1 cellular context compared by ENCODE assay signal in the genomic region with DNA sequence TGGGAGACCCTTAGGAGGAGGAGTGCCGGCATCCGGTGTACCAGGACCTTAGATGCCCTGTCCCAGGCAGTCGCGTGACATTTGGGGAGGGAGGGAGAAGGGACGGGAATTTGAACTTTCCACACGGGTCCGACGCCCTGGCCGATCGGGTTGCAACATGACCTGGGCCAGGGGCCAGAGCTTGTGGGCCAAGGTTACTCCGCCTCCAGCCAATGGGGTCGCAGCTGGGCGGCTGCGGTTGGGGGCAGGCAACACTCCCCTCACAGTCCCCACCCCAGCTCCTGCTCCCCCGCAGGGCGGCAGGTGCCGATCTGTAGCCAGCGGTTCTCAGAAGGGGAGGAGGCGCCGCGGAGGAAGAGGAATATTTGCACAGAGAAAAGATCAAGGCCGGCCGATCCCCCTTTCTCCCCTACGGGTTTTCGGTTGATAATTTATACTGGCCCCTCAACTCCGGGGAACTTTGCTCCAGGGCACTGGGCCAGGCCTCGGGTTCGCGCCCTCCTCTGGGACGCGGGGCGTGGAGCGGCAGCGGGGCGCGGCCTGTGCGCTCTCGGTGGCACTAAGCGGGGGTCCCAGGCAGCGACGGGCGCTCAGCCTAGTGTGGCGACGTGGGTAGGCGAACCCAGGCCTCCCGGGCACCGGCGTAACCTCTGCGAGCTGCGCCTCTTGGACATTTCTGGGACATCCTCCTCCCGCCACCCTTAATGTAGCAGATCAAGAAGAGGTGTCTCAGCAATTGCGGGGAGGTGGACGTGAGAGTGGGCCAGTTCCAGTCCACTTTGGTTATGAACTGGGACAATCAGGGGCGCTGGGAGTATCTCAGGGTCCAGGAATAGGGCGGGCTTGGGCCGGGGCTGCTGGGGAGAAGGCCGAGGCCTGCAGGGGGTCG.
A peak's percentile ranks its signal among the peaks of the same experiment; 100 is the strongest.
TF ChIP-seq lines count a peak whose summit lies in the region.

No MANE protein-coding gene starts in this region.

TF ChIP-seq in HepG2, 621 proteins besides CTCF, POLR2A, EP300 and RAD21 (continued from another document and continues in another):
- no peak for TF ChIP-seq KLF13 (CRISPR knock-in tag; IDR thresholded peaks at IDR 0.05)
- TF ChIP-seq ZNF501 (CRISPR knock-in tag; IDR thresholded peaks at IDR 0.05) = peak; percentile 86
- TF ChIP-seq HNF4A (CRISPR knock-in tag; IDR thresholded peaks at IDR 0.05) = peak; percentile 97
- TF ChIP-seq HNRNPLL (IDR thresholded peaks at IDR 0.05; ENCODE audit: low read depth, low read length, poor library complexity, severe bottlenecking) = peak; percentile 66
- peak; percentile 94 for TF ChIP-seq BHLHE40 (IDR thresholded peaks at IDR 0.05; ENCODE audit: low read length)
- TF ChIP-seq PPARG (CRISPR knock-in tag; conservative IDR thresholded peaks at IDR 0.05) = peak; percentile 68; the same call in 1 of the 2 replicates
- peak; percentile 74 for TF ChIP-seq SP4 (CRISPR knock-in tag; IDR thresholded peaks at IDR 0.05)
- TF ChIP-seq ZNF431 (CRISPR knock-in tag; IDR thresholded peaks at IDR 0.05; ENCODE audit: borderline replicate concordance, low read depth) = no peak
- TF ChIP-seq XRCC5 (optimal IDR thresholded peaks at IDR 0.05; ENCODE audit: low read length) = peak; percentile 50
- TF ChIP-seq IKZF1 (IDR thresholded peaks at IDR 0.05) = no peak
- TF ChIP-seq, protein P1, sequence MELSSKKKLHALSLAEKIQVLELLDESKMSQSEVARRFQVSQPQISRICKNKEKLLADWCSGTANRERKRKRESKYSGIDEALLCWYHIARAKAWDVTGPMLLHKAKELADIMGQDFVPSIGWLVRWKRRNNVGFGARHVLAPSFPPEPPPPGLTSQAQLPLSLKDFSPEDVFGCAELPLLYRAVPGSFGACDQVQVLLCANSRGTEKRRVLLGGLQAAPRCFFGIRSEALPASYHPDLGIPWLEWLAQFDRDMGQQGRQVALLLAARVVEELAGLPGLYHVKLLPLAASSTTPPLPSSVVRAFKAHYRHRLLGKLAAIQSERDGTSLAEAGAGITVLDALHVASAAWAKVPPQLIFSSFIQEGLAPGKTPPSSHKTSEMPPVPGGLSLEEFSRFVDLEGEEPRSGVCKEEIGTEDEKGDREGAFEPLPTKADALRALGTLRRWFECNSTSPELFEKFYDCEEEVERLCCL (CRISPR knock-in tag; IDR thresholded peaks at IDR 0.05; ENCODE audit: borderline replicate concordance) = peak; percentile 16; the same call in 1 of the 2 replicates
- TF ChIP-seq, protein P2, sequence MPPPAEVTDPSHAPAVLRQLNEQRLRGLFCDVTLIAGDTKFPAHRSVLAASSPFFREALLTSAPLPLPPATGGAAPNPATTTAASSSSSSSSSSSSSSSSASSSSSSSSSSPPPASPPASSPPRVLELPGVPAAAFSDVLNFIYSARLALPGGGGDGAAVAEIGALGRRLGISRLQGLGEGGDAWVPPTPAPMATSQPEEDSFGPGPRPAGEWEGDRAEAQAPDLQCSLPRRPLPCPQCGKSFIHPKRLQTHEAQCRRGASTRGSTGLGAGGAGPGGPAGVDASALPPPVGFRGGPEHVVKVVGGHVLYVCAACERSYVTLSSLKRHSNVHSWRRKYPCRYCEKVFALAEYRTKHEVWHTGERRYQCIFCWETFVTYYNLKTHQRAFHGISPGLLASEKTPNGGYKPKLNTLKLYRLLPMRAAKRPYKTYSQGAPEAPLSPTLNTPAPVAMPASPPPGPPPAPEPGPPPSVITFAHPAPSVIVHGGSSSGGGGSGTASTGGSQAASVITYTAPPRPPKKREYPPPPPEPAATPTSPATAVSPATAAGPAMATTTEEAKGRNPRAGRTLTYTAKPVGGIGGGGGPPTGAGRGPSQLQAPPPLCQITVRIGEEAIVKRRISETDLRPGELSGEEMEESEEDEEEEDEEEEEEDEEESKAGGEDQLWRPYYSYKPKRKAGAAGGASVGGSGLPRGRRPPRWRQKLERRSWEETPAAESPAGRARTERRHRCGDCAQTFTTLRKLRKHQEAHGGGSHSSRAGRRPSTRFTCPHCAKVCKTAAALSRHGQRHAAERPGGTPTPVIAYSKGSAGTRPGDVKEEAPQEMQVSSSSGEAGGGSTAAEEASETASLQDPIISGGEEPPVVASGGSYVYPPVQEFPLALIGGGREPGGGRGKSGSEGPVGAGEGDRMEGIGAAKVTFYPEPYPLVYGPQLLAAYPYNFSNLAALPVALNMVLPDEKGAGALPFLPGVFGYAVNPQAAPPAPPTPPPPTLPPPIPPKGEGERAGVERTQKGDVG (CRISPR knock-in tag; IDR thresholded peaks at IDR 0.05; ENCODE audit: borderline replicate concordance) = peak; percentile 95; the same call in 1 of the 2 replicates
- no peak for TF ChIP-seq ZNF33B (CRISPR knock-in tag; IDR thresholded peaks at IDR 0.05)
- TF ChIP-seq, protein P3, sequence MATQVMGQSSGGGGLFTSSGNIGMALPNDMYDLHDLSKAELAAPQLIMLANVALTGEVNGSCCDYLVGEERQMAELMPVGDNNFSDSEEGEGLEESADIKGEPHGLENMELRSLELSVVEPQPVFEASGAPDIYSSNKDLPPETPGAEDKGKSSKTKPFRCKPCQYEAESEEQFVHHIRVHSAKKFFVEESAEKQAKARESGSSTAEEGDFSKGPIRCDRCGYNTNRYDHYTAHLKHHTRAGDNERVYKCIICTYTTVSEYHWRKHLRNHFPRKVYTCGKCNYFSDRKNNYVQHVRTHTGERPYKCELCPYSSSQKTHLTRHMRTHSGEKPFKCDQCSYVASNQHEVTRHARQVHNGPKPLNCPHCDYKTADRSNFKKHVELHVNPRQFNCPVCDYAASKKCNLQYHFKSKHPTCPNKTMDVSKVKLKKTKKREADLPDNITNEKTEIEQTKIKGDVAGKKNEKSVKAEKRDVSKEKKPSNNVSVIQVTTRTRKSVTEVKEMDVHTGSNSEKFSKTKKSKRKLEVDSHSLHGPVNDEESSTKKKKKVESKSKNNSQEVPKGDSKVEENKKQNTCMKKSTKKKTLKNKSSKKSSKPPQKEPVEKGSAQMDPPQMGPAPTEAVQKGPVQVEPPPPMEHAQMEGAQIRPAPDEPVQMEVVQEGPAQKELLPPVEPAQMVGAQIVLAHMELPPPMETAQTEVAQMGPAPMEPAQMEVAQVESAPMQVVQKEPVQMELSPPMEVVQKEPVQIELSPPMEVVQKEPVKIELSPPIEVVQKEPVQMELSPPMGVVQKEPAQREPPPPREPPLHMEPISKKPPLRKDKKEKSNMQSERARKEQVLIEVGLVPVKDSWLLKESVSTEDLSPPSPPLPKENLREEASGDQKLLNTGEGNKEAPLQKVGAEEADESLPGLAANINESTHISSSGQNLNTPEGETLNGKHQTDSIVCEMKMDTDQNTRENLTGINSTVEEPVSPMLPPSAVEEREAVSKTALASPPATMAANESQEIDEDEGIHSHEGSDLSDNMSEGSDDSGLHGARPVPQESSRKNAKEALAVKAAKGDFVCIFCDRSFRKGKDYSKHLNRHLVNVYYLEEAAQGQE (IDR thresholded peaks at IDR 0.05; ENCODE audit: borderline replicate concordance in 1 of 2, low read depth in 1 of 2, low read length in 2 of 2) = peak in 1 of 2 experiments; percentile 45; a peak in 1 of 4 replicates
- TF ChIP-seq U2AF1 (optimal IDR thresholded peaks at IDR 0.05; ENCODE audit: low read depth, low read length) = peak; percentile 63
- TF ChIP-seq, protein P4, sequence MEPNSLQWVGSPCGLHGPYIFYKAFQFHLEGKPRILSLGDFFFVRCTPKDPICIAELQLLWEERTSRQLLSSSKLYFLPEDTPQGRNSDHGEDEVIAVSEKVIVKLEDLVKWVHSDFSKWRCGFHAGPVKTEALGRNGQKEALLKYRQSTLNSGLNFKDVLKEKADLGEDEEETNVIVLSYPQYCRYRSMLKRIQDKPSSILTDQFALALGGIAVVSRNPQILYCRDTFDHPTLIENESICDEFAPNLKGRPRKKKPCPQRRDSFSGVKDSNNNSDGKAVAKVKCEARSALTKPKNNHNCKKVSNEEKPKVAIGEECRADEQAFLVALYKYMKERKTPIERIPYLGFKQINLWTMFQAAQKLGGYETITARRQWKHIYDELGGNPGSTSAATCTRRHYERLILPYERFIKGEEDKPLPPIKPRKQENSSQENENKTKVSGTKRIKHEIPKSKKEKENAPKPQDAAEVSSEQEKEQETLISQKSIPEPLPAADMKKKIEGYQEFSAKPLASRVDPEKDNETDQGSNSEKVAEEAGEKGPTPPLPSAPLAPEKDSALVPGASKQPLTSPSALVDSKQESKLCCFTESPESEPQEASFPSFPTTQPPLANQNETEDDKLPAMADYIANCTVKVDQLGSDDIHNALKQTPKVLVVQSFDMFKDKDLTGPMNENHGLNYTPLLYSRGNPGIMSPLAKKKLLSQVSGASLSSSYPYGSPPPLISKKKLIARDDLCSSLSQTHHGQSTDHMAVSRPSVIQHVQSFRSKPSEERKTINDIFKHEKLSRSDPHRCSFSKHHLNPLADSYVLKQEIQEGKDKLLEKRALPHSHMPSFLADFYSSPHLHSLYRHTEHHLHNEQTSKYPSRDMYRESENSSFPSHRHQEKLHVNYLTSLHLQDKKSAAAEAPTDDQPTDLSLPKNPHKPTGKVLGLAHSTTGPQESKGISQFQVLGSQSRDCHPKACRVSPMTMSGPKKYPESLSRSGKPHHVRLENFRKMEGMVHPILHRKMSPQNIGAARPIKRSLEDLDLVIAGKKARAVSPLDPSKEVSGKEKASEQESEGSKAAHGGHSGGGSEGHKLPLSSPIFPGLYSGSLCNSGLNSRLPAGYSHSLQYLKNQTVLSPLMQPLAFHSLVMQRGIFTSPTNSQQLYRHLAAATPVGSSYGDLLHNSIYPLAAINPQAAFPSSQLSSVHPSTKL (CRISPR knock-in tag; IDR thresholded peaks at IDR 0.05) = peak; percentile 90
- no peak for TF ChIP-seq ZNF253 (CRISPR knock-in tag; IDR thresholded peaks at IDR 0.05; ENCODE audit: borderline replicate concordance)
- TF ChIP-seq ZNF3 (CRISPR knock-in tag; IDR thresholded peaks at IDR 0.05) = no peak
- TF ChIP-seq ZNF841 (CRISPR knock-in tag; IDR thresholded peaks at IDR 0.05; ENCODE audit: borderline replicate concordance) = no peak
- peak; percentile 22; the same call in 1 of the 2 replicates for TF ChIP-seq HOXA5 (CRISPR knock-in tag; IDR thresholded peaks at IDR 0.05)
- TF ChIP-seq, protein P5, sequence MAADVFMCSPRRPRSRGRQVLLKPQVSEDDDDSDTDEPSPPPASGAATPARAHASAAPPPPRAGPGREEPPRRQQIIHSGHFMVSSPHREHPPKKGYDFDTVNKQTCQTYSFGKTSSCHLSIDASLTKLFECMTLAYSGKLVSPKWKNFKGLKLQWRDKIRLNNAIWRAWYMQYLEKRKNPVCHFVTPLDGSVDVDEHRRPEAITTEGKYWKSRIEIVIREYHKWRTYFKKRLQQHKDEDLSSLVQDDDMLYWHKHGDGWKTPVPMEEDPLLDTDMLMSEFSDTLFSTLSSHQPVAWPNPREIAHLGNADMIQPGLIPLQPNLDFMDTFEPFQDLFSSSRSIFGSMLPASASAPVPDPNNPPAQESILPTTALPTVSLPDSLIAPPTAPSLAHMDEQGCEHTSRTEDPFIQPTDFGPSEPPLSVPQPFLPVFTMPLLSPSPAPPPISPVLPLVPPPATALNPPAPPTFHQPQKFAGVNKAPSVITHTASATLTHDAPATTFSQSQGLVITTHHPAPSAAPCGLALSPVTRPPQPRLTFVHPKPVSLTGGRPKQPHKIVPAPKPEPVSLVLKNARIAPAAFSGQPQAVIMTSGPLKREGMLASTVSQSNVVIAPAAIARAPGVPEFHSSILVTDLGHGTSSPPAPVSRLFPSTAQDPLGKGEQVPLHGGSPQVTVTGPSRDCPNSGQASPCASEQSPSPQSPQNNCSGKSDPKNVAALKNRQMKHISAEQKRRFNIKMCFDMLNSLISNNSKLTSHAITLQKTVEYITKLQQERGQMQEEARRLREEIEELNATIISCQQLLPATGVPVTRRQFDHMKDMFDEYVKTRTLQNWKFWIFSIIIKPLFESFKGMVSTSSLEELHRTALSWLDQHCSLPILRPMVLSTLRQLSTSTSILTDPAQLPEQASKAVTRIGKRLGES (CRISPR knock-in tag; IDR thresholded peaks at IDR 0.05; ENCODE audit: borderline replicate concordance) = no peak
- peak; percentile 92 for TF ChIP-seq ZBTB7A (CRISPR knock-in tag; IDR thresholded peaks at IDR 0.05)
- TF ChIP-seq ZNF747 (CRISPR knock-in tag; IDR thresholded peaks at IDR 0.05; ENCODE audit: borderline replicate concordance) = peak; percentile 81
- peak; percentile 77 for TF ChIP-seq ZMYM3 (CRISPR knock-in tag; IDR thresholded peaks at IDR 0.05)
- no peak for TF ChIP-seq SNAI1 (CRISPR knock-in tag; IDR thresholded peaks at IDR 0.05; ENCODE audit: borderline replicate concordance)
- TF ChIP-seq, protein P6, sequence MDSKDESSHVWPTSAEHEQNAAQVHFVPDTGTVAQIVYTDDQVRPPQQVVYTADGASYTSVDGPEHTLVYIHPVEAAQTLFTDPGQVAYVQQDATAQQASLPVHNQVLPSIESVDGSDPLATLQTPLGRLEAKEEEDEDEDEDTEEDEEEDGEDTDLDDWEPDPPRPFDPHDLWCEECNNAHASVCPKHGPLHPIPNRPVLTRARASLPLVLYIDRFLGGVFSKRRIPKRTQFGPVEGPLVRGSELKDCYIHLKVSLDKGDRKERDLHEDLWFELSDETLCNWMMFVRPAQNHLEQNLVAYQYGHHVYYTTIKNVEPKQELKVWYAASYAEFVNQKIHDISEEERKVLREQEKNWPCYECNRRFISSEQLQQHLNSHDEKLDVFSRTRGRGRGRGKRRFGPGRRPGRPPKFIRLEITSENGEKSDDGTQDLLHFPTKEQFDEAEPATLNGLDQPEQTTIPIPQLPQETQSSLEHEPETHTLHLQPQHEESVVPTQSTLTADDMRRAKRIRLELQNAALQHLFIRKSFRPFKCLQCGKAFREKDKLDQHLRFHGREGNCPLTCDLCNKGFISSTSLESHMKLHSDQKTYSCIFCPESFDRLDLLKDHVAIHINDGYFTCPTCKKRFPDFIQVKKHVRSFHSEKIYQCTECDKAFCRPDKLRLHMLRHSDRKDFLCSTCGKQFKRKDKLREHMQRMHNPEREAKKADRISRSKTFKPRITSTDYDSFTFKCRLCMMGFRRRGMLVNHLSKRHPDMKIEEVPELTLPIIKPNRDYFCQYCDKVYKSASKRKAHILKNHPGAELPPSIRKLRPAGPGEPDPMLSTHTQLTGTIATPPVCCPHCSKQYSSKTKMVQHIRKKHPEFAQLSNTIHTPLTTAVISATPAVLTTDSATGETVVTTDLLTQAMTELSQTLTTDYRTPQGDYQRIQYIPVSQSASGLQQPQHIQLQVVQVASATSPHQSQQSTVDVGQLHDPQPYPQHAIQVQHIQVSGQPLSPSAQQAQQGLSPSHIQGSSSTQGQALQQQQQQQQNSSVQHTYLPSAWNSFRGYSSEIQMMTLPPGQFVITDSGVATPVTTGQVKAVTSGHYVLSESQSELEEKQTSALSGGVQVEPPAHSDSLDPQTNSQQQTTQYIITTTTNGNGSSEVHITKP (CRISPR knock-in tag; IDR thresholded peaks at IDR 0.05; ENCODE audit: low read depth) = peak; percentile 77
- 0 out of 2 replicates have a peak, but pooled peaks have one; percentile 45 for TF ChIP-seq ZNF713 (CRISPR knock-in tag; IDR thresholded peaks at IDR 0.05)
- no peak for TF ChIP-seq SP140L (CRISPR knock-in tag; IDR thresholded peaks at IDR 0.05; ENCODE audit: borderline replicate concordance)
- TF ChIP-seq ZIK1 (CRISPR knock-in tag; IDR thresholded peaks at IDR 0.05; ENCODE audit: borderline replicate concordance, low read depth) = no peak; the same call in 1 of the 2 replicates
- no peak for TF ChIP-seq TCF12 (IDR thresholded peaks at IDR 0.05)
- TF ChIP-seq TCF12 (CRISPR knock-in tag; IDR thresholded peaks at IDR 0.05) = peak; percentile 92; the same call in 1 of the 2 replicates
- TF ChIP-seq MED13 (CRISPR knock-in tag; IDR thresholded peaks at IDR 0.05) = peak; percentile 87
- TF ChIP-seq, protein P7, sequence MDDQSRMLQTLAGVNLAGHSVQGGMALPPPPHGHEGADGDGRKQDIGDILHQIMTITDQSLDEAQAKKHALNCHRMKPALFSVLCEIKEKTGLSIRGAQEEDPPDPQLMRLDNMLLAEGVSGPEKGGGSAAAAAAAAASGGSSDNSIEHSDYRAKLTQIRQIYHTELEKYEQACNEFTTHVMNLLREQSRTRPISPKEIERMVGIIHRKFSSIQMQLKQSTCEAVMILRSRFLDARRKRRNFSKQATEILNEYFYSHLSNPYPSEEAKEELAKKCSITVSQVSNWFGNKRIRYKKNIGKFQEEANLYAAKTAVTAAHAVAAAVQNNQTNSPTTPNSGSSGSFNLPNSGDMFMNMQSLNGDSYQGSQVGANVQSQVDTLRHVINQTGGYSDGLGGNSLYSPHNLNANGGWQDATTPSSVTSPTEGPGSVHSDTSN (CRISPR knock-in tag; IDR thresholded peaks at IDR 0.05; ENCODE audit: borderline replicate concordance) = no peak
- peak; percentile 35; the same call in 1 of the 2 replicates for TF ChIP-seq ZFP90 (CRISPR knock-in tag; IDR thresholded peaks at IDR 0.05; ENCODE audit: borderline replicate concordance)
